9 cellular contexts compared by ENCODE assay signal in the genomic region with DNA sequence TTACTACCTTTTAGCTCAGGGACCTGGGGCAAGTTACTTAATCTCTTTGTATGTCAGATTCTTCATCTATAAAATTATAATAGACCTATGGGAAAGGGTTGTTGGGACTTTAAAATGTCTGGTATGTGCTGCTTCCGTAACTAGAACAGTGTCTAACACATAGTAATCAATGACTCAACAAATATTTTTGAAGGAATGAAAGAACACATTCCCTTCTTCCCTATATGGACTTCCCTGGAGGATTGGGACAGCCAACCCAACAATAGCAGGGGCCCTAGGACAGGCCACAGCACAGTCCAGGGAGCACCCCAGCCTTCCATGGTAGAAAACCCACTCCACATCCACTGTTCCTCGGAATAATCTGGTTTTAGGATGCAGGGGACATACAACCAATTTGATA. TPM values are rescaled to one million over a fixed set of nuclear protein-coding genes. Genes with fewer than 3 reads are reported as not detected.
DNase-seq lines count a peak whose midpoint lies in the region; ATAC-seq, FAIRE-seq and TF ChIP-seq lines count a peak whose summit lies in the region.
"Had no signal": no experiment of that assay in that cellular context is flagged by ENCODE, and none has a peak within 500 bp of the region (broad histone marks: within the 10 kb centered on the region; RNA-seq: fewer than 3 reads in every experiment).

No MANE protein-coding gene starts in this region.

- H3K9ac ChIP-seq in astrocyte (ENCODE audit: low read length): peak overlapping the region; percentile 50

- no peak for TF ChIP-seq EP300 in gastroesophageal sphincter (IDR thresholded peaks at IDR 0.05)

- no peak overlapping the region for H2AFZ ChIP-seq in astrocyte (ENCODE audit: low read depth, low read length)

- FAIRE-seq in astrocyte (lab: Jason Lieb, UNC): peak; percentile 73

- no peaks in the 10 kb centered on the region for H3K79me2 ChIP-seq in astrocyte (ENCODE audit: insufficient read depth, low read length)

- H3K9me3 ChIP-seq in astrocyte (ENCODE audit: insufficient read depth, low read depth, low read length) (no peaks in the 10 kb centered on the region), gastroesophageal sphincter (no peaks in the 10 kb centered on the region)

- H3K4me3 ChIP-seq in astrocyte (ENCODE audit: insufficient read depth, low read depth, low read length): no peak overlapping the region
- H3K4me3 ChIP-seq in gastroesophageal sphincter: no peak overlapping the region

- H3K4me1 Mint-ChIP-seq in HFFc6 (ENCODE audit: low read depth) (peaks cover 85% of the 10 kb centered on the region), astrocyte (ENCODE audit: low read depth, unreplicated experiment) (peaks cover 49% of the 10 kb centered on the region)
- no peaks in the 10 kb centered on the region for H3K4me1 Mint-ChIP-seq in activated CD8-positive, alpha-beta T cell treated with anti-CD3 and anti-CD28 coated beads, Interleukin-2, amount 10 ng/mL, durations not matched to agents 7 days and 5 days (ENCODE audit: low read depth)

- peak overlapping the region; percentile 46 for H3K4me2 ChIP-seq in astrocyte (ENCODE audit: low read length)

- peak; percentile 84 for DNase-seq in HFFc6
- peak; percentile 96 for DNase-seq in astrocyte (ENCODE audit: low read depth)
- DNase-seq in activated CD8-positive, alpha-beta T cell treated with anti-CD3 and anti-CD28 coated beads, Interleukin-2, amount 10 ng/mL, durations not matched to agents 7 days and 5 days: no peak
- no peak for DNase-seq in cortex of kidney (lab: John Stamatoyannopoulos, UW)
- DNase-seq: activated gamma-delta T cell had no signal

- H3K4me1 ChIP-seq in astrocyte (ENCODE audit: insufficient read depth, low read length) (peaks cover 42% of the 10 kb centered on the region), gastroesophageal sphincter (peaks cover 0 to 28% (median 3%) of the 10 kb centered on the region in 3 donors)

- peaks cover 4% of the 10 kb centered on the region; the same call in 1 of the 2 replicates for H3K27me3 Mint-ChIP-seq in HFFc6 (ENCODE audit: insufficient read depth)
- no peaks in the 10 kb centered on the region for H3K27me3 Mint-ChIP-seq in astrocyte (ENCODE audit: low read depth, unreplicated experiment)
- H3K27me3 Mint-ChIP-seq in activated CD8-positive, alpha-beta T cell treated with anti-CD3 and anti-CD28 coated beads, Interleukin-2, amount 10 ng/mL, durations not matched to agents 7 days and 5 days (ENCODE audit: low read depth): peaks cover 23% of the 10 kb centered on the region

- H3K4me3 Mint-ChIP-seq in HFFc6 (peak overlapping the region; percentile 40), astrocyte (ENCODE audit: unreplicated experiment) (no peak overlapping the region)
- H3K4me3 Mint-ChIP-seq in activated CD8-positive, alpha-beta T cell treated with anti-CD3 and anti-CD28 coated beads, Interleukin-2, amount 10 ng/mL, durations not matched to agents 7 days and 5 days: no peak overlapping the region
- H3K4me3 Mint-ChIP-seq: WTC11 had no signal

- WGBS in gastroesophageal sphincter (ENCODE audit: low coverage in 1 of 2), 2 donors: 66 to 67% methylated on average over 1 to 2 of the region's 2 CpGs

- H3K27me3 ChIP-seq in astrocyte (ENCODE audit: insufficient read depth, low read length): no peaks in the 10 kb centered on the region
- H3K27me3 ChIP-seq in gastroesophageal sphincter: no peaks in the 10 kb centered on the region

- no peaks in the 10 kb centered on the region for H3K9me3 Mint-ChIP-seq in HFFc6
- peaks cover 3% of the 10 kb centered on the region for H3K9me3 Mint-ChIP-seq in astrocyte (ENCODE audit: unreplicated experiment)
- no peaks in the 10 kb centered on the region for H3K9me3 Mint-ChIP-seq in activated CD8-positive, alpha-beta T cell treated with anti-CD3 and anti-CD28 coated beads, Interleukin-2, amount 10 ng/mL, durations not matched to agents 7 days and 5 days (ENCODE audit: insufficient read depth)
- H3K9me3 Mint-ChIP-seq: WTC11 had no signal

- no peak for TF ChIP-seq POLR2A in gastroesophageal sphincter (IDR thresholded peaks at IDR 0.05)

- H3K27ac ChIP-seq in astrocyte (ENCODE audit: low read depth, low read length): peak overlapping the region; percentile 78
- peak overlapping the region in 3 of 4 donors; percentile 19 to 76 (median 65) for H3K27ac ChIP-seq in gastroesophageal sphincter
- peak overlapping the region; percentile 17 for H3K27ac ChIP-seq in temporal lobe (ENCODE audit: low read depth, low read length)

- TF ChIP-seq CTCF in HFFc6 (IDR thresholded peaks at IDR 0.05): no peak
- no peak for TF ChIP-seq CTCF in astrocyte (IDR thresholded peaks at IDR 0.05; ENCODE audit: insufficient read depth, low read depth, low read length)
- TF ChIP-seq CTCF in gastroesophageal sphincter (IDR thresholded peaks at IDR 0.05): no peak

- POLR2A ChIA-PET in activated CD8-positive, alpha-beta T cell treated with anti-CD3 and anti-CD28 coated beads, Interleukin-2, amount 10 ng/mL, durations not matched to agents 7 days and 5 days (lab: Charles Lee): no interaction called here

- peak overlapping the region; percentile 95 for H3K27ac Mint-ChIP-seq in HFFc6
- peak overlapping the region; percentile 100 for H3K27ac Mint-ChIP-seq in astrocyte (ENCODE audit: unreplicated experiment)
- H3K27ac Mint-ChIP-seq in activated CD8-positive, alpha-beta T cell treated with anti-CD3 and anti-CD28 coated beads, Interleukin-2, amount 10 ng/mL, durations not matched to agents 7 days and 5 days: no peak overlapping the region
- H3K27ac Mint-ChIP-seq: WTC11 had no signal

- H3K36me3 Mint-ChIP-seq in HFFc6 (ENCODE audit: low read depth) (no peaks in the 10 kb centered on the region), astrocyte (ENCODE audit: low read depth, unreplicated experiment) (no peaks in the 10 kb centered on the region)
- H3K36me3 Mint-ChIP-seq in activated CD8-positive, alpha-beta T cell treated with anti-CD3 and anti-CD28 coated beads, Interleukin-2, amount 10 ng/mL, durations not matched to agents 7 days and 5 days (ENCODE audit: low read depth): no peaks in the 10 kb centered on the region
- H3K36me3 Mint-ChIP-seq: WTC11 had no signal

- CTCF ChIA-PET in activated CD8-positive, alpha-beta T cell treated with anti-CD3 and anti-CD28 coated beads, Interleukin-2, amount 10 ng/mL, durations not matched to agents 7 days and 5 days (lab: Charles Lee): no interaction called here

- H3K36me3 ChIP-seq in astrocyte (ENCODE audit: insufficient read depth, low read length): no peaks in the 10 kb centered on the region
- no peaks in the 10 kb centered on the region for H3K36me3 ChIP-seq in gastroesophageal sphincter

- H4K20me1 ChIP-seq in astrocyte (ENCODE audit: insufficient read depth, low read length): no peaks in the 10 kb centered on the region

- ATAC-seq in gastroesophageal sphincter (peak; percentile 77), HG02981 (IDR thresholded peaks at IDR 0.05; ENCODE audit: unreplicated experiment) (no peak)
- ATAC-seq in activated CD8-positive, alpha-beta T cell treated with anti-CD3 and anti-CD28 coated beads, Interleukin-2, amount 10 ng/mL, durations not matched to agents 7 days and 5 days: no peak
- ATAC-seq: WTC11 had no signal

RNA-seq across cellular contexts. Expression of a gene that starts 50.7 kb away (rescaled TPM):
- total RNA-seq in HFFc6 (2021; fragmentation: NEBNext Ultra II Directional; extraction: Animal tissue kit (Norgen Biotek cat#: 25700)): 10 to 100 TPM; 11.0 to 36.8 (median 11.7) TPM
- total RNA-seq in astrocyte (32.4 and 32.8 TPM in 2 replicates), gastroesophageal sphincter (10 to 100 TPM; 11.2 to 59.7 (median 20.2) TPM), temporal lobe (3.4 TPM)
- not detected for total RNA-seq in activated CD8-positive, alpha-beta T cell treated with anti-CD3 and anti-CD28 coated beads, Interleukin-2, amount 10 ng/mL, durations not matched to agents 7 days and 5 days

Comparison
In these comparisons a context has a peak if more than half of its experiments do, and no peak if none do; other contexts are left out.
1. DNase-seq: peak in HFFc6 (single experiment) and astrocyte (single experiment); none in activated CD8-positive, alpha-beta T cell treated with anti-CD3 and anti-CD28 coated beads, Interleukin-2, amount 10 ng/mL, durations not matched to agents 7 days and 5 days (single experiment) and cortex of kidney (single experiment).
2. H3K27ac ChIP-seq: peak in every context shown above with its lines; median percentile 78 in astrocyte; 65 in gastroesophageal sphincter; 17 in temporal lobe.